Comparison of ENCODE assay signal across 23 cellular contexts in the genomic region with DNA sequence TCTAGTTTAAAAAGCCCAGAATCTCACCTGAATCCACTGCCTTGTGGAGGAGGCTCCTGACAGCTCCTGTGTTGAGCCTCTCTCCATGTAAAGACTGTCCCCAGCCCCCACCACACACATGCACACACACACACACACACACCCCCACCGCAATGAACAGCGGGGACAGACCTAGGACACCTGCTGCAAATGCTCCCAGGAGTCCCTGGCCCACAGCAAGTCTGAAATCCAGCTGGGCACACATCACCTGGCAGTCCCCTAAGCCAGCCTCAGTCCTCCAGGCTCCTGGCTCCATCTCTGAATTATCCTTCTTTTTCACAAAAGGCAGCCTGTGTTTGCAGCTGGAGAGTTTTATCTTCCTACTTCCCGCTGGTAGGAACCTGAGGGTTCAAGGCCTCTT.
"Had no signal": no experiment of that assay in that cellular context is flagged by ENCODE, and none has a peak within 500 bp of the region (broad histone marks: within the 10 kb centered on the region; RNA-seq: fewer than 3 reads in every experiment).

No MANE protein-coding gene starts in this region.

- H3K4me3 Mint-ChIP-seq: activated CD4-positive, alpha-beta T cell treated with anti-CD3 and anti-CD28 coated beads, Interleukin-2, amount 10 ng/mL, durations not matched to agents 24 days and 14 days; activated CD8-positive, alpha-beta T cell treated with anti-CD3 and anti-CD28 coated beads for 36 hours; activated naive CD4-positive, alpha-beta T cell treated with anti-CD3 and anti-CD28 coated beads for 36 hours; brain; stimulated activated effector memory CD8-positive, alpha-beta T cell treated with anti-CD3 and anti-CD28 coated beads, Interleukin-12 subunit alpha, Interleukin-12 subunit beta, amount 100 ng/mL, for 72 hours had no signal

- ATAC-seq: activated CD4-positive, CD25-positive, alpha-beta regulatory T cell treated with anti-CD3 and anti-CD28 coated beads, Interleukin-2, amount 50 U/mL, for 24 hours; activated CD8-positive, alpha-beta T cell treated with anti-CD3 and anti-CD28 coated beads for 36 hours; gastroesophageal sphincter; heart right ventricle; left cardiac atrium; mucosa of descending colon; right lobe of liver; stimulated activated effector memory CD8-positive, alpha-beta T cell treated with anti-CD3 and anti-CD28 coated beads, Interleukin-12 subunit alpha, Interleukin-12 subunit beta, amount 100 ng/mL, for 72 hours had no signal

- H3K27me3 Mint-ChIP-seq: activated CD4-positive, alpha-beta T cell treated with anti-CD3 and anti-CD28 coated beads, Interleukin-2, amount 10 ng/mL, durations not matched to agents 24 days and 14 days; activated CD8-positive, alpha-beta T cell treated with anti-CD3 and anti-CD28 coated beads for 36 hours; brain had no signal

- H3K27ac Mint-ChIP-seq: activated CD4-positive, alpha-beta T cell treated with anti-CD3 and anti-CD28 coated beads, Interleukin-2, amount 10 ng/mL, durations not matched to agents 24 days and 14 days; activated CD8-positive, alpha-beta T cell treated with anti-CD3 and anti-CD28 coated beads for 36 hours; activated naive CD4-positive, alpha-beta T cell treated with anti-CD3 and anti-CD28 coated beads for 36 hours; stimulated activated effector memory CD8-positive, alpha-beta T cell treated with anti-CD3 and anti-CD28 coated beads, Interleukin-12 subunit alpha, Interleukin-12 subunit beta, amount 100 ng/mL, for 72 hours had no signal

- DNase-seq: activated CD4-positive, alpha-beta T cell treated with anti-CD3 and anti-CD28 coated beads, Interleukin-2, amount 10 ng/mL, durations not matched to agents 24 days and 14 days; activated CD8-positive, alpha-beta T cell treated with anti-CD3 and anti-CD28 coated beads for 36 hours; activated naive CD4-positive, alpha-beta T cell treated with anti-CD3 and anti-CD28 coated beads for 36 hours; activated T-cell treated with anti-CD3 and anti-CD28 coated beads, Interleukin-2, amount 50 U/mL, for 1 hour; anterior cingulate cortex; central memory CD4-positive, alpha-beta T cell; effector memory CD4-positive, alpha-beta T cell; heart right ventricle; islet precursor cell; left cardiac atrium; mesenchymal stem cell; mucosa of descending colon; occipital lobe; small intestine; stimulated activated CD4-positive, alpha-beta T cell treated with anti-CD3 and anti-CD28 coated beads, Interleukin-2, amount 100 ng/mL, for 24 hours; stomach; SW 1271; transverse colon had no signal

- H3K9me3 Mint-ChIP-seq: activated CD4-positive, alpha-beta T cell treated with anti-CD3 and anti-CD28 coated beads, Interleukin-2, amount 10 ng/mL, durations not matched to agents 24 days and 14 days; activated CD8-positive, alpha-beta T cell treated with anti-CD3 and anti-CD28 coated beads for 36 hours; activated naive CD4-positive, alpha-beta T cell treated with anti-CD3 and anti-CD28 coated beads for 36 hours; brain; stimulated activated effector memory CD8-positive, alpha-beta T cell treated with anti-CD3 and anti-CD28 coated beads, Interleukin-12 subunit alpha, Interleukin-12 subunit beta, amount 100 ng/mL, for 72 hours had no signal

- H3K4me1 Mint-ChIP-seq: stimulated activated effector memory CD8-positive, alpha-beta T cell treated with anti-CD3 and anti-CD28 coated beads, Interleukin-12 subunit alpha, Interleukin-12 subunit beta, amount 100 ng/mL, for 72 hours had no signal
